Comparison of ENCODE assay signal across 15 cellular contexts in genomic region chr17:78494189-78494960, GRCh38.
A peak's percentile ranks its signal among the peaks of the same experiment; 100 is the strongest.
DNase-seq lines count a peak whose midpoint lies in the region; ATAC-seq and TF ChIP-seq lines count a peak whose summit lies in the region.
"Had no signal": no experiment of that assay in that cellular context is flagged by ENCODE, and none has a peak within 500 bp of the region (broad histone marks: within the 10 kb centered on the region; RNA-seq: fewer than 3 reads in every experiment).

No MANE protein-coding gene starts in this region.

- ATAC-seq in left ventricle myocardium superior (no peak), GM18498 (IDR thresholded peaks at IDR 0.05; ENCODE audit: unreplicated experiment) (no peak), HG03135 (IDR thresholded peaks at IDR 0.05; ENCODE audit: unreplicated experiment) (no peak)

- H3K27ac Mint-ChIP-seq in T-helper 2 cell treated with Interferon-gamma antibody and Interleukin-4, amounts not matched to agents 5 μg/mL and 100 μg/mL, for 36 hours, result no peak overlapping the region
- H3K27ac Mint-ChIP-seq: CD4-positive, alpha-beta T cell; HFFc6 had no signal

- peaks cover 21% of the 10 kb centered on the region for H3K4me1 ChIP-seq in left ventricle myocardium inferior
- peaks cover 0 to 16% (median 4%) of the 10 kb centered on the region in 6 donors for H3K4me1 ChIP-seq in spleen
- H3K4me1 ChIP-seq: HAP-1 had no signal

- H3K9me3 ChIP-seq in left ventricle myocardium inferior (replicated peaks) (no peaks in the 10 kb centered on the region), spleen (no peaks in the 10 kb centered on the region)
- H3K9me3 ChIP-seq: HAP-1 had no signal

- DNase-seq in left ventricle myocardium inferior (no peak), left ventricle myocardium superior (no peak), spleen (peak; percentile 50), NCI-H524 treated with DMSO at 0.1 percent for 48 hours (lab: John Stamatoyannopoulos, UW) (no peak)
- no peak for DNase-seq in T-helper 2 cell treated with Interferon-gamma antibody and Interleukin-4, amounts not matched to agents 5 μg/mL and 100 μg/mL, for 36 hours (ENCODE audit: low spot score)
- DNase-seq: CD4-positive, alpha-beta T cell; DMS79 treated with DMSO at 0.1 percent for 48 hours; EL; HFFc6 had no signal

- 77 to 88% (median 80%) methylated on average over 29 to 36 of the region's 36 CpGs for WGBS in spleen, 5 donors

- H3K9me3 Mint-ChIP-seq in T-helper 2 cell treated with Interferon-gamma antibody and Interleukin-4, amounts not matched to agents 5 μg/mL and 100 μg/mL, for 36 hours, result no peaks in the 10 kb centered on the region
- H3K9me3 Mint-ChIP-seq: CD4-positive, alpha-beta T cell; HFFc6 had no signal

- H3K27ac ChIP-seq in left ventricle myocardium inferior (replicated peaks) (peak overlapping the region; percentile 38), layer of hippocampus (ENCODE audit: low read depth, low read length) (peak overlapping the region; percentile 65), spleen (no peak overlapping the region)
- H3K27ac ChIP-seq: 22Rv1, HL-60 had no signal

- no peak overlapping the region for H3K4me3 ChIP-seq in left ventricle myocardium inferior
- H3K4me3 ChIP-seq in spleen, result no peak overlapping the region
- H3K4me3 ChIP-seq: HAP-1 had no signal

- intact Hi-C loops in left ventricle myocardium inferior (cut with micrococcal nuclease), result loop anchor here (10.0 kb wide), 1 partner anchor 210 kb away; no protein-coding TSS in a partner anchor
- intact Hi-C loops in left ventricle myocardium superior (cut with micrococcal nuclease), result no loop called here
- intact Hi-C loops in spleen (cut with DNase I; ENCODE audit: low total_unique reads), result no loop called here

- H3K27me3 Mint-ChIP-seq in T-helper 2 cell treated with Interferon-gamma antibody and Interleukin-4, amounts not matched to agents 5 μg/mL and 100 μg/mL, for 36 hours (ENCODE audit: low read depth), result peaks cover 3% of the 10 kb centered on the region
- H3K27me3 Mint-ChIP-seq: CD4-positive, alpha-beta T cell had no signal

- no peaks in the 10 kb centered on the region for H3K36me3 Mint-ChIP-seq in T-helper 2 cell treated with Interferon-gamma antibody and Interleukin-4, amounts not matched to agents 5 μg/mL and 100 μg/mL, for 36 hours (ENCODE audit: low read depth)

- H3K4me1 Mint-ChIP-seq in T-helper 2 cell treated with Interferon-gamma antibody and Interleukin-4, amounts not matched to agents 5 μg/mL and 100 μg/mL, for 36 hours (ENCODE audit: low read depth), result no peaks in the 10 kb centered on the region

- H3K36me3 ChIP-seq in left ventricle myocardium inferior (no peaks in the 10 kb centered on the region), spleen (no peaks in the 10 kb centered on the region)
- H3K36me3 ChIP-seq: HAP-1 had no signal

- H3K27me3 ChIP-seq in left ventricle myocardium inferior (ENCODE audit: low read depth) (peaks cover 13% of the 10 kb centered on the region), layer of hippocampus (ENCODE audit: control insufficient read depth, insufficient read depth, low read length) (no peaks in the 10 kb centered on the region), spleen (replicated peaks in 1 of 7) (peaks cover 0 to 19% (median 0%) of the 10 kb centered on the region in 7 donors)

- no peak overlapping the region for H3K4me3 Mint-ChIP-seq in T-helper 2 cell treated with Interferon-gamma antibody and Interleukin-4, amounts not matched to agents 5 μg/mL and 100 μg/mL, for 36 hours
- H3K4me3 Mint-ChIP-seq: CD4-positive, alpha-beta T cell; HFFc6 had no signal

- TF ChIP-seq POLR2A in spleen (IDR thresholded peaks at IDR 0.05), result no peak

- TF ChIP-seq CTCF in left ventricle myocardium inferior (IDR thresholded peaks at IDR 0.05; ENCODE audit: borderline replicate concordance), result no peak
- TF ChIP-seq CTCF in spleen (IDR thresholded peaks at IDR 0.05 in 8 of 11, conservative IDR thresholded peaks at IDR 0.05 in 3 of 11), result no peak

Comparison
In these comparisons a context has a peak if more than half of its experiments do, and no peak if none do; other contexts are left out.
1. H3K27ac ChIP-seq: peak in left ventricle myocardium inferior (single experiment) and layer of hippocampus (single experiment); none in spleen (0 of 8).